Comparison of ENCODE assay signal across 8 cellular contexts in genomic region chr19:45370410-45371204, GRCh38. TPM values are rescaled to one million over a fixed set of nuclear protein-coding genes. Genes with fewer than 3 reads are reported as not detected.
DNase-seq lines count a peak whose midpoint lies in the region; ATAC-seq lines count a peak whose summit lies in the region.

Gene ERCC2, minus strand, starts transcription at chr19:45370573. Its CDS starts 33 bp downstream, at chr19:45370540.

- H3K9me3 Mint-ChIP-seq in CD8-positive, alpha-beta memory T cell: no peaks in the 10 kb centered on the region
- no peaks in the 10 kb centered on the region for H3K9me3 Mint-ChIP-seq in effector memory CD8-positive, alpha-beta T cell

- DNase-seq in CD8-positive, alpha-beta memory T cell: peak; percentile 99 to 100 (median 99)
- DNase-seq in HT-29 (ENCODE audit: low spot score) (peak; percentile 100), NOMO-1 (lab: John Stamatoyannopoulos, UW; ENCODE audit: unreplicated experiment in 2 of 2) (peak; percentile 95 to 96), medulla oblongata (ENCODE audit: extremely low spot score) (peak; percentile 99)
- DNase-seq in effector memory CD8-positive, alpha-beta T cell: peak; percentile 100
- DNase-seq in stimulated activated CD8-positive, alpha-beta memory T cell treated with anti-CD3 and anti-CD28 coated beads, Interleukin-12 subunit alpha, Interleukin-12 subunit beta, amount 100 ng/mL, for 1 hour (ENCODE audit: low read depth): peak; percentile 100

- peaks cover 10 to 22% (median 14%) of the 10 kb centered on the region in 3 donors for H3K4me1 Mint-ChIP-seq in CD8-positive, alpha-beta memory T cell
- H3K4me1 Mint-ChIP-seq in effector memory CD8-positive, alpha-beta T cell (ENCODE audit: low read depth in 2 of 2): peaks cover 5 to 10% of the 10 kb centered on the region in 2 donors

- H3K27me3 ChIP-seq in CD8-positive, alpha-beta memory T cell (ENCODE audit: insufficient read depth, low read length, poor library complexity, severe bottlenecking): no peaks in the 10 kb centered on the region

- H3K9me3 ChIP-seq in CD8-positive, alpha-beta memory T cell (ENCODE audit: low read length): no peaks in the 10 kb centered on the region

- peak; percentile 95 for ATAC-seq in GM19468 (IDR thresholded peaks at IDR 0.05; ENCODE audit: extremely low read depth, unreplicated experiment)
- peak; percentile 98 for ATAC-seq in effector memory CD8-positive, alpha-beta T cell (replicated peaks)

- peaks cover 0 to 1% of the 10 kb centered on the region in 2 donors for H3K27me3 Mint-ChIP-seq in CD8-positive, alpha-beta memory T cell
- H3K27me3 Mint-ChIP-seq in effector memory CD8-positive, alpha-beta T cell: peaks cover 8% of the 10 kb centered on the region in 2 donors

- peak within 1 kb of the TSS; percentile 78 for H3K27ac ChIP-seq in CD8-positive, alpha-beta memory T cell (ENCODE audit: low read depth, low read length)

- peaks cover 0 to 4% (median 2%) of the 10 kb centered on the region in 3 donors for H3K36me3 Mint-ChIP-seq in CD8-positive, alpha-beta memory T cell
- peaks cover 18% of the 10 kb centered on the region for H3K36me3 Mint-ChIP-seq in effector memory CD8-positive, alpha-beta T cell (ENCODE audit: insufficient read depth)

- POLR2A ChIA-PET in CD8-positive, alpha-beta memory T cell (lab: Charles Lee): no interaction called here
- POLR2A ChIA-PET in activated CD8-positive, alpha-beta memory T cell treated with anti-CD3 and anti-CD28 coated beads for 36 hours (lab: Charles Lee): interaction anchor here (1.0 kb wide), 1 partner anchor 68 kb away, joined by 3 read pairs; no protein-coding TSS in a partner anchor

- peaks cover 5% of the 10 kb centered on the region for H3K4me1 ChIP-seq in CD8-positive, alpha-beta memory T cell (ENCODE audit: insufficient read depth, low read length)

- H3K36me3 ChIP-seq in CD8-positive, alpha-beta memory T cell (ENCODE audit: insufficient read depth, low read length): no peaks in the 10 kb centered on the region

- CTCF ChIA-PET in CD8-positive, alpha-beta memory T cell (lab: Charles Lee): no interaction called here
- CTCF ChIA-PET in activated CD8-positive, alpha-beta memory T cell treated with anti-CD3 and anti-CD28 coated beads for 36 hours (lab: Charles Lee): interaction anchor here (3.1 kb wide), 1 partner anchor 32 kb away, joined by 9 read pairs; no protein-coding TSS in a partner anchor

- H3K4me3 Mint-ChIP-seq in CD8-positive, alpha-beta memory T cell: peak within 1 kb of the TSS; percentile 82 to 98 (median 95)
- H3K4me3 Mint-ChIP-seq in effector memory CD8-positive, alpha-beta T cell: peak within 1 kb of the TSS; percentile 78 to 81

- H3K27ac Mint-ChIP-seq in CD8-positive, alpha-beta memory T cell: peak within 1 kb of the TSS; percentile 72 to 99 (median 98)
- H3K27ac Mint-ChIP-seq in effector memory CD8-positive, alpha-beta T cell: peak within 1 kb of the TSS; percentile 89 to 94

- H3K4me3 ChIP-seq in CD8-positive, alpha-beta memory T cell (ENCODE audit: low read length): peak within 1 kb of the TSS; percentile 81

RNA-seq across cellular contexts. Expression of gene ERCC2, which starts in this region (rescaled TPM):
- 10 to 100 TPM; 22.0 to 23.9 TPM for total RNA-seq in CD8-positive, alpha-beta memory T cell
- polyA plus RNA-seq in CD8-positive, alpha-beta memory T cell: 7.8 TPM
- total RNA-seq in HT-29 (2014; rRNA removed; shearing (Covaris generic)): 40.9 and 49.8 TPM in 2 replicates
- 10 to 100 TPM; 23.8 to 27.0 TPM for total RNA-seq in activated CD8-positive, alpha-beta memory T cell treated with anti-CD3 and anti-CD28 coated beads for 36 hours

Comparison
In these comparisons a context has a peak if more than half of its experiments do, and no peak if none do; other contexts are left out.
1. Peak in every context shown above with its lines: DNase-seq, ATAC-seq, H3K4me3 ChIP-seq and H3K27ac ChIP-seq.